Comparison of ENCODE assay signal across 12 cellular contexts in genomic region chr2:11074246-11074820, GRCh38.
"Had no signal": no experiment of that assay in that cellular context is flagged by ENCODE, and none has a peak within 500 bp of the region (broad histone marks: within the 10 kb centered on the region; RNA-seq: fewer than 3 reads in every experiment).

No MANE protein-coding gene starts in this region.

- FAIRE-seq: bronchial epithelial cell, urothelium cell line had no signal

- H3K27ac Mint-ChIP-seq: activated B cell treated with CpG ODN at 0.5 μM for 24 hours, endodermal cell, memory B cell, T-helper 17 cell had no signal

- H3K27me3 ChIP-seq: thyroid gland had no signal

- H3K4me1 Mint-ChIP-seq: activated B cell treated with CpG ODN at 0.5 μM for 24 hours had no signal

- H3K36me3 Mint-ChIP-seq: memory B cell had no signal

- H3K4me1 ChIP-seq: foreskin keratinocyte, thyroid gland had no signal

- H3K36me3 ChIP-seq: thyroid gland had no signal

- DNase-seq: activated B cell treated with CpG ODN at 0.5 μM for 24 hours, aorta, endodermal cell, foreskin keratinocyte, retina, T-helper 17 cell, thyroid gland had no signal

- H3K4me3 ChIP-seq: skin epidermis, thyroid gland had no signal

- H3K9me3 ChIP-seq: thyroid gland had no signal

- H3K27ac ChIP-seq: foreskin keratinocyte, skin epidermis, thyroid gland had no signal

- H3K9me3 Mint-ChIP-seq: activated B cell treated with CpG ODN at 0.5 μM for 24 hours, endodermal cell, neural crest cell had no signal

- H3K4me3 Mint-ChIP-seq: activated B cell treated with CpG ODN at 0.5 μM for 24 hours, endodermal cell, memory B cell, neural crest cell, T-helper 17 cell had no signal
